In genomic region chr5:157994906-157995519, GRCh38 we compare ENCODE assay signal across 7 cellular contexts.
A peak's percentile ranks its signal among the peaks of the same experiment; 100 is the strongest.
DNase-seq lines count a peak whose midpoint lies in the region; ATAC-seq and TF ChIP-seq lines count a peak whose summit lies in the region.

No MANE protein-coding gene starts in this region.

- ATAC-seq in HG02623 (IDR thresholded peaks at IDR 0.05; ENCODE audit: unreplicated experiment), result peak; percentile 78
- peak; percentile 60 to 74 for ATAC-seq in activated CD4-positive, CD25-positive, alpha-beta regulatory T cell treated with anti-CD3 and anti-CD28 coated beads, Interleukin-2, amount 50 U/mL, for 24 hours

- DNase-seq in NCI-H2107 (lab: John Stamatoyannopoulos, UW) (peak; percentile 56), cerebellum (ENCODE audit: low spot score) (peak; percentile 48), left kidney (ENCODE audit: low read depth, low spot score) (peak; percentile 88)
- DNase-seq in stimulated activated CD4-positive, alpha-beta T cell treated with anti-CD3 and anti-CD28 coated beads, Interleukin-4, amount 100 ng/mL, for 1 hour, result peak; percentile 51

- TF ChIP-seq CTCF in GM12874 (IDR thresholded peaks at IDR 0.05; ENCODE audit: insufficient read depth, low read depth, low read length), result peak; percentile 83

Comparison
In these comparisons a context has a peak if more than half of its experiments do, and no peak if none do; other contexts are left out.
1. Peak in every context shown above with its lines: DNase-seq and ATAC-seq.